In the genomic region with DNA sequence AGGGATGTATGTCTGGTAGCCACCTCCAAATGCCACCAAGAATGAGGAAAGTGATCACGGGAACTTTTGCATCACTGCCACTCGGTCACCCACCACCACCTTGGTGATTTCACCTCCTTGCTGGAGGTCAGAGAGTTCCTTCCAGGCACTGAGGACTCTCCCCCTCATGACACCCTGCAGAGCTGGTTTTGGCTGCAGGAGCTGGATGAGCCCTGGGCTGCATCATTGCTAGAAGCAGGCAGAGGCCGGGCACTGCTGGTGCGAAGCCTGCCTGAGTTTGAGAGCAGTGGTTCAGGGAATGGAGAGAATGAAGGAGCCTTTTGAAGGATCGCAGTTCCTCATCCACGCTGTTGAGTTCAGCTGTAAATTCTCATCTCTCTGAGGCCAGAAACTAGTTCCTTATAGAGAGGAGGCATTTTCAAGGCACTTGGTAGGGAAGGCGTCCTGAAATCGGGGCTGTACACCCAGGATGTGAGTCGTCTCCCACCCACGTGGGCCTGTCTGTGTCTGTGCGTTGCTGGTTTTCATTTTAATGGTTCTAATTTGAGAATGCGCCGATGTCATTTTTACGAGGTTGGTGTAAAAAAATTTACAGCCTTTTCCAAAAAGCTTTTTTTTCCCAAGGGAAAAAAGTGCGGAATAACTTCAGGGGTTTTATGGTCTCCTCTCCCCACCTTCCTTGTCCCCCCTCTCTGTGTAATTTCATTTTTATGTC, we compare ENCODE assay signal across 14 cellular contexts. TPM values are rescaled to one million over a fixed set of nuclear protein-coding genes. Genes with fewer than 3 reads are reported as not detected.
DNase-seq lines count a peak whose midpoint lies in the region; ATAC-seq, FAIRE-seq and TF ChIP-seq lines count a peak whose summit lies in the region.
"Had no signal": no experiment of that assay in that cellular context is flagged by ENCODE, and none has a peak within 500 bp of the region (broad histone marks: within the 10 kb centered on the region; RNA-seq: fewer than 3 reads in every experiment).

No MANE protein-coding gene starts in this region.

- H3K9me3 ChIP-seq in HepG2 (ENCODE audit: low read length) (no peaks in the 10 kb centered on the region), right lobe of liver (no peaks in the 10 kb centered on the region), uterus (no peaks in the 10 kb centered on the region), HAP-1 (no peaks in the 10 kb centered on the region)
- H3K9me3 ChIP-seq: neutrophil had no signal

- H3K4me3 ChIP-seq in HepG2 (replicated peaks in 1 of 3; ENCODE audit: insufficient read depth in 1 of 3, low read depth in 2 of 3, low read length in 3 of 3) (no peak overlapping the region), right lobe of liver (no peak overlapping the region), uterus (no peak overlapping the region), HAP-1 (no peak overlapping the region)

- H2AFZ ChIP-seq in HepG2 (ENCODE audit: low read length), result no peak overlapping the region

- peaks cover 5% of the 10 kb centered on the region for H3K4me1 Mint-ChIP-seq in activated T-helper 17 cell treated with anti-CD3 and anti-CD28 coated beads, Interleukin-2, amount 50 U/mL, for 72 hours
- peaks cover 100% of the 10 kb centered on the region for H3K4me1 Mint-ChIP-seq in nephron progenitor cell
- peaks cover under 1 to 9% of the 10 kb centered on the region in 2 donors for H3K4me1 Mint-ChIP-seq in effector memory CD8-positive, alpha-beta T cell (ENCODE audit: low read depth in 2 of 2)

- TF ChIP-seq RAD21 in HepG2 (CRISPR knock-in tag; IDR thresholded peaks at IDR 0.05), result no peak

- TF ChIP-seq EP300 in HepG2 (IDR thresholded peaks at IDR 0.05; ENCODE audit: low read depth in 2 of 2, low read length in 2 of 2), result no peak
- TF ChIP-seq EP300 in HepG2 (CRISPR knock-in tag; IDR thresholded peaks at IDR 0.05; ENCODE audit: borderline replicate concordance), result no peak

- WGBS in HepG2 (ENCODE audit: low lambda C conversion rate), result 97% methylated on average over 15 of the region's 15 CpGs
- WGBS in right lobe of liver (ENCODE audit: insufficient coverage, low coverage, low lambda C conversion rate, missing lambda C conversion rate), result 87% methylated on average over 13 of the region's 15 CpGs

- TF ChIP-seq POLR2A in HepG2 (IDR thresholded peaks at IDR 0.05; ENCODE audit: insufficient read depth in 1 of 2, low read depth in 2 of 2, low read length in 2 of 2) (no peak), right lobe of liver (IDR thresholded peaks at IDR 0.05) (no peak), uterus (IDR thresholded peaks at IDR 0.05) (no peak)

- BruUV-seq in HepG2 (replicated peaks; lab: Mats Ljungman, UMichigan), result no TSS peak

- H3K4me1 ChIP-seq in HepG2 (ENCODE audit: insufficient read depth, low read length) (peaks cover 73% of the 10 kb centered on the region), right lobe of liver (peaks cover 1 to 38% (median 18%) of the 10 kb centered on the region in 4 donors), uterus (peaks cover 7 to 12% of the 10 kb centered on the region in 2 donors), HAP-1 (peaks cover 7% of the 10 kb centered on the region)

- no peak for DNase-seq in HepG2 (ENCODE audit: low spot score)
- DNase-seq in right lobe of liver, result no peak
- DNase-seq in nephron progenitor cell, result no peak
- DNase-seq in uterus, result peak; percentile 44 to 61
- DNase-seq in HAP-1 (ENCODE audit: low spot score in 2 of 2), result no peak
- no peak for DNase-seq in effector memory CD8-positive, alpha-beta T cell
- DNase-seq in NCI-H748 (lab: John Stamatoyannopoulos, UW; ENCODE audit: unreplicated experiment), result no peak
- DNase-seq: erythroblast, hippocampal formation, KG1, NCI-H2081, SIG-M5 had no signal

- no peak overlapping the region for H3K4me2 ChIP-seq in HepG2 (ENCODE audit: low read depth, low read length)

- H3K27ac Mint-ChIP-seq in activated T-helper 17 cell treated with anti-CD3 and anti-CD28 coated beads, Interleukin-2, amount 50 U/mL, for 72 hours, result peak overlapping the region; percentile 8
- H3K27ac Mint-ChIP-seq in nephron progenitor cell, result peak overlapping the region; percentile 98
- no peak overlapping the region for H3K27ac Mint-ChIP-seq in effector memory CD8-positive, alpha-beta T cell

- peaks cover 56% of the 10 kb centered on the region for H3K79me2 ChIP-seq in HepG2 (ENCODE audit: insufficient read depth, low read length)

- POLR2A ChIA-PET in HepG2 (lab: Yijun Ruan, JAX), result interaction anchor here (5.8 kb wide), 1 partner anchor 7 kb away, joined by 54 read pairs; no protein-coding TSS in a partner anchor

- H4K20me1 ChIP-seq in HepG2 (ENCODE audit: insufficient read depth, low read length), result no peaks in the 10 kb centered on the region; the same call in 1 of the 2 replicates

- ATAC-seq in HepG2 (no peak), right lobe of liver (no peak)
- ATAC-seq in activated T-helper 17 cell treated with anti-CD3 and anti-CD28 coated beads, Interleukin-2, amount 50 U/mL, for 72 hours (replicated peaks), result peak; percentile 65
- ATAC-seq in effector memory CD8-positive, alpha-beta T cell (replicated peaks), result no peak

- no peak overlapping the region for H3K9ac ChIP-seq in HepG2 (ENCODE audit: insufficient read depth, low read depth, low read length)

- no peak overlapping the region for H3K4me3 Mint-ChIP-seq in activated T-helper 17 cell treated with anti-CD3 and anti-CD28 coated beads, Interleukin-2, amount 50 U/mL, for 72 hours
- peak overlapping the region; percentile 60 for H3K4me3 Mint-ChIP-seq in nephron progenitor cell
- no peak overlapping the region for H3K4me3 Mint-ChIP-seq in effector memory CD8-positive, alpha-beta T cell

- H3K36me3 ChIP-seq in HepG2 (replicated peaks in 1 of 2; ENCODE audit: control insufficient read depth in 1 of 2, insufficient read depth in 2 of 2, low read length in 2 of 2), result peaks cover 54 to 79% of the 10 kb centered on the region in 2 experiments
- H3K36me3 ChIP-seq in right lobe of liver, result peaks cover 0 to 1% (median under 1%) of the 10 kb centered on the region in 4 donors
- no peaks in the 10 kb centered on the region for H3K36me3 ChIP-seq in uterus
- H3K36me3 ChIP-seq in HAP-1 (replicated peaks), result peaks cover 34% of the 10 kb centered on the region
- H3K36me3 ChIP-seq: neutrophil had no signal

- H3K36me3 Mint-ChIP-seq in activated T-helper 17 cell treated with anti-CD3 and anti-CD28 coated beads, Interleukin-2, amount 50 U/mL, for 72 hours (ENCODE audit: low read depth), result peaks cover 21% of the 10 kb centered on the region
- peaks cover 30% of the 10 kb centered on the region for H3K36me3 Mint-ChIP-seq in nephron progenitor cell (ENCODE audit: low read depth)
- peaks cover 6% of the 10 kb centered on the region for H3K36me3 Mint-ChIP-seq in effector memory CD8-positive, alpha-beta T cell (ENCODE audit: insufficient read depth)

- H3K27ac ChIP-seq in HepG2 (ENCODE audit: extremely low read length, insufficient read depth, low read length) (peak overlapping the region; percentile 7), right lobe of liver (no peak overlapping the region), uterus (peak overlapping the region; percentile 32 to 67)
- H3K27ac ChIP-seq: neutrophil had no signal

- H3K9me3 Mint-ChIP-seq in activated T-helper 17 cell treated with anti-CD3 and anti-CD28 coated beads, Interleukin-2, amount 50 U/mL, for 72 hours, result no peaks in the 10 kb centered on the region
- no peaks in the 10 kb centered on the region for H3K9me3 Mint-ChIP-seq in nephron progenitor cell
- no peaks in the 10 kb centered on the region for H3K9me3 Mint-ChIP-seq in effector memory CD8-positive, alpha-beta T cell

- intact Hi-C loops in HepG2 (cut with micrococcal nuclease; ENCODE audit: unreplicated experiment), result no loop called here
- intact Hi-C loops in right lobe of liver (cut with DNase I), result no loop called here
- intact Hi-C loops in uterus (cut with DNase I; ENCODE audit: low total_unique reads), result no loop called here

- CTCF ChIA-PET in HepG2 (lab: Yijun Ruan, JAX; ENCODE audit: low intra/inter-chr PET ratio, low total read pairs), result no interaction called here

- TF ChIP-seq CTCF in HepG2 (CRISPR knock-in tag; IDR thresholded peaks at IDR 0.05) (no peak), right lobe of liver (IDR thresholded peaks at IDR 0.05) (no peak), nephron progenitor cell (IDR thresholded peaks at IDR 0.05) (no peak), uterus (IDR thresholded peaks at IDR 0.05) (no peak)

- no peaks in the 10 kb centered on the region for H3K27me3 Mint-ChIP-seq in activated T-helper 17 cell treated with anti-CD3 and anti-CD28 coated beads, Interleukin-2, amount 50 U/mL, for 72 hours
- peaks cover 6% of the 10 kb centered on the region for H3K27me3 Mint-ChIP-seq in nephron progenitor cell (ENCODE audit: low read depth, poor library complexity)
- no peaks in the 10 kb centered on the region for H3K27me3 Mint-ChIP-seq in effector memory CD8-positive, alpha-beta T cell

- FAIRE-seq in HepG2 (lab: Jason Lieb, UNC), result no peak

- in situ Hi-C loops in HepG2 (cut with HindIII; ENCODE audit: extremely low pct_ligation_motif_present, low pct_unique_long_range_greater_than_20kb) (no loop called here), HAP-1 (cut with MboI; ENCODE audit: low sequenced_read_pairs) (no loop called here)

- no peaks in the 10 kb centered on the region for H3K27me3 ChIP-seq in HepG2 (ENCODE audit: control insufficient read depth in 1 of 2, insufficient read depth in 2 of 2, low read length in 2 of 2)
- H3K27me3 ChIP-seq in right lobe of liver, result no peaks in the 10 kb centered on the region
- H3K27me3 ChIP-seq in uterus, result no peaks in the 10 kb centered on the region
- no peaks in the 10 kb centered on the region for H3K27me3 ChIP-seq in HAP-1 (ENCODE audit: low read depth)
- H3K27me3 ChIP-seq: neutrophil had no signal

RNA-seq across cellular contexts. Expression of gene FOXP4, which starts 25.0 kb away (rescaled TPM):
- total RNA-seq in HepG2 (2016; rRNA removed; fragmentation: Illumina TruSeq; extraction: Trizol) (11.0 TPM in 2 replicates), right lobe of liver (10 to 100 TPM; 12.6 to 19.2 (median 14.9) TPM), uterus (10 to 100 TPM in 2 of 4 donors, 1 to 10 TPM in 2; 3.8 to 50.1 (median 9.4) TPM)
- total RNA-seq in HepG2 (2016; cell fraction: cytosol; rRNA removed; fragmentation: Illumina TruSeq; extraction: Trizol; ENCODE audit: low read depth), result 2.8 and 3.0 TPM in 2 replicates
- 9.5 and 11.3 TPM in 2 replicates for total RNA-seq in HepG2 (2016; cell fraction: insoluble cytoplasmic fraction; rRNA removed; fragmentation: Illumina TruSeq; extraction: Trizol)
- total RNA-seq in HepG2 (2016; cell fraction: membrane; rRNA removed; fragmentation: Illumina TruSeq; extraction: Trizol), result 15.4 and 15.8 TPM in 2 replicates
- 14.9 TPM in 2 replicates for total RNA-seq in HepG2 (2016; cell fraction: nucleus; rRNA removed; fragmentation: Illumina TruSeq; extraction: Trizol)
- polyA plus RNA-seq in HepG2 (2011; rRNA removed), result 12.4 and 15.9 TPM in 2 replicates
- polyA plus RNA-seq in HepG2 (2011; cell fraction: cytosol; rRNA removed), result 6.6 and 10.1 TPM in 2 replicates
- 47.8 and 59.4 TPM in 2 replicates for polyA plus RNA-seq in HepG2 (2011; cell fraction: nucleus; rRNA removed)
- 53.6 and 69.1 TPM in 2 replicates for polyA plus RNA-seq in HepG2 (2012)
- polyA plus RNA-seq in HepG2 (2016; cell fraction: cytosol; fragmentation: Illumina TruSeq; extraction: Trizol; ENCODE audit: low read depth), result 10.9 and 11.7 TPM in 2 replicates
- 37.6 and 56.8 TPM in 2 replicates for polyA plus RNA-seq in HepG2 (2016; cell fraction: insoluble cytoplasmic fraction; fragmentation: Illumina TruSeq; extraction: Trizol; ENCODE audit: low read depth)
- 44.1 and 44.7 TPM in 2 replicates for polyA plus RNA-seq in HepG2 (2016; cell fraction: membrane; fragmentation: Illumina TruSeq; extraction: Trizol; ENCODE audit: low read depth)
- 75.1 and 80.7 TPM in 2 replicates for polyA plus RNA-seq in HepG2 (2016; cell fraction: nucleus; fragmentation: Illumina TruSeq; extraction: Trizol; ENCODE audit: insufficient read depth, low read depth)
- 3.3 and 26.4 TPM in 2 replicates for polyA minus RNA-seq in HepG2 (2011; rRNA and poly(A)+ RNA removed; ENCODE audit: low replicate concordance)
- polyA minus RNA-seq in HepG2 (2011; cell fraction: cytosol; rRNA and poly(A)+ RNA removed), result 29.5 and 30.0 TPM in 2 replicates
- 15.2 and 15.5 TPM in 2 replicates for polyA minus RNA-seq in HepG2 (2011; cell fraction: nucleus; rRNA and poly(A)+ RNA removed)
- total RNA-seq in activated T-helper 17 cell treated with anti-CD3 and anti-CD28 coated beads, Interleukin-2, amount 50 U/mL, for 72 hours, result 10 to 100 TPM in 1 of 2 donors, 1 to 10 TPM in 1; 8.7 to 11.6 TPM

Comparison
In these comparisons a context has a peak if more than half of its experiments do, and no peak if none do; other contexts are left out.
1. H3K27ac ChIP-seq: peak in HepG2 (single experiment) and uterus (2 of 2); none in right lobe of liver (0 of 3).
2. DNase-seq: peak in uterus (2 of 2); none in HepG2 (single experiment), right lobe of liver (0 of 3), nephron progenitor cell (single experiment), HAP-1 (0 of 2), effector memory CD8-positive, alpha-beta T cell (0 of 3) and NCI-H748 (single experiment).
3. H3K27ac Mint-ChIP-seq: peak in activated T-helper 17 cell treated with anti-CD3 and anti-CD28 coated beads, Interleukin-2, amount 50 U/mL, for 72 hours (single experiment) and nephron progenitor cell (single experiment); none in effector memory CD8-positive, alpha-beta T cell (0 of 2).